ENCODE assay signal across 22 cellular contexts in the genomic region with DNA sequence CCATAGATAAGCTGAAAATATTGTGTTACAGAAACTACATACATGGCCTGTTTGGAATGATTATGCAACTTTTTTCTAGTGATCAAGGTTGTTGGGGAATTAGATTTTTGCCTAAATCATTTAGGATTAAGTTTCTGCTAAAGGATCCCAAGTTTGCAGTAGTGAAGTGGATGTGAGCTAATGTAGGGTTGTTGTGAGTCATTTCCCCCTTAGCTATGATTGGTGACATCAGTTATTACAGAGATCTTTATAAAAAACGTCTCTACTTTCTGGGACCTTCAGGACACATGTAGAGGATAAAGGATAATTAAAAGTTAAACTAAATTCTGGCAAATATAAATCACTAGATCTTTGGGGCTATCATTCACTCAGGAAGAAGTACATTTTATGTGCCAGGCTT.
A peak's percentile ranks its signal among the peaks of the same experiment; 100 is the strongest.
DNase-seq lines count a peak whose midpoint lies in the region; ATAC-seq, FAIRE-seq and TF ChIP-seq lines count a peak whose summit lies in the region.
"Had no signal": no experiment of that assay in that cellular context is flagged by ENCODE, and none has a peak within 500 bp of the region (broad histone marks: within the 10 kb centered on the region; RNA-seq: fewer than 3 reads in every experiment).

No MANE protein-coding gene starts in this region.

- TF ChIP-seq POLR2A in endothelial cell of umbilical vein (IDR thresholded peaks at IDR 0.05; ENCODE audit: low read depth, low read length), result no peak

- intact Hi-C loops in endothelial cell of umbilical vein (cut with micrococcal nuclease), result no loop called here

- CTCF ChIA-PET in endothelial cell of umbilical vein (lab: Charles Lee), result interaction anchor here (1.0 to 1.3 kb wide), 4 partner anchors 10 to 69 kb away, joined by 4 to 6 read pairs (median 5); no protein-coding TSS in a partner anchor

- H2AFZ ChIP-seq in endothelial cell of umbilical vein (ENCODE audit: low read depth, low read length) (no peak overlapping the region), osteoblast (ENCODE audit: low read length) (no peak overlapping the region)
- H2AFZ ChIP-seq: neural progenitor cell had no signal

- dilution Hi-C loops in endothelial cell of umbilical vein (cut with MboI; ENCODE audit: extremely low pct_ligation_motif_present, low sequenced_read_pairs), result no loop called here

- H3K4me2 ChIP-seq in endothelial cell of umbilical vein (ENCODE audit: insufficient read depth, low read length) (no peak overlapping the region), osteoblast (ENCODE audit: insufficient read depth, low read length) (no peak overlapping the region)

- H3K4me1 ChIP-seq in endothelial cell of umbilical vein (ENCODE audit: control insufficient read depth, extremely low read depth, insufficient read depth, low read length), result peaks cover 3% of the 10 kb centered on the region
- H3K4me1 ChIP-seq in osteoblast (ENCODE audit: insufficient read depth, low read length), result no peaks in the 10 kb centered on the region
- H3K4me1 ChIP-seq: ascending aorta, right atrium auricular region had no signal

- H3K9me3 ChIP-seq in endothelial cell of umbilical vein (replicated peaks; ENCODE audit: control insufficient read depth, insufficient read depth, low read length), result no peaks in the 10 kb centered on the region
- H3K9me3 ChIP-seq in osteoblast (ENCODE audit: low read depth, low read length), result no peaks in the 10 kb centered on the region
- H3K9me3 ChIP-seq: ascending aorta, right atrium auricular region had no signal

- DNase-seq in ELR (ENCODE audit: low read depth) (peak; percentile 58), RKO (ENCODE audit: low spot score) (peak; percentile 39), endothelial cell of umbilical vein (ENCODE audit: low read depth, low spot score) (no peak), osteoblast (ENCODE audit: insufficient read length, low spot score, missing footprints) (peak; percentile 44), mesenteric fat pad (ENCODE audit: low spot score) (no peak), NAMALWA (ENCODE audit: low spot score) (no peak)
- DNase-seq: activated CD4-positive, alpha-beta T cell treated with anti-CD3 and anti-CD28 coated beads for 36 hours; activated T-cell treated with anti-CD3 and anti-CD28 coated beads for 4 hours; Calu3; cerebellar nuclear complex; KBM-7; left cardiac atrium; NCI-H1436 treated with DMSO at 0.1 percent for 48 hours; NCI-H345; stimulated activated CD4-positive, alpha-beta T cell treated with anti-CD3 and anti-CD28 coated beads, Interleukin-4, amount 100 ng/mL, for 1 hour; trophoblast cell had no signal

- no peaks in the 10 kb centered on the region for H3K79me2 ChIP-seq in endothelial cell of umbilical vein (ENCODE audit: control insufficient read depth, insufficient read depth, low read length)
- no peaks in the 10 kb centered on the region for H3K79me2 ChIP-seq in osteoblast (ENCODE audit: insufficient read depth, low read length)

- H3K4me3 ChIP-seq in endothelial cell of umbilical vein (replicated peaks in 1 of 3; ENCODE audit: insufficient read depth in 1 of 3, low read depth in 1 of 3, low read length in 3 of 3) (no peak overlapping the region), osteoblast (ENCODE audit: insufficient read depth, low read length) (no peak overlapping the region)
- H3K4me3 ChIP-seq: ascending aorta, neural progenitor cell, right atrium auricular region had no signal

- TF ChIP-seq CTCF in endothelial cell of umbilical vein (IDR thresholded peaks at IDR 0.05; ENCODE audit: extremely low read depth in 1 of 2, insufficient read depth in 1 of 2, low read depth in 1 of 2, low read length in 2 of 2), result no peak
- no peak for TF ChIP-seq CTCF in osteoblast (IDR thresholded peaks at IDR 0.05; ENCODE audit: extremely low read depth, low read depth, low read length)

- H3K27ac ChIP-seq in endothelial cell of umbilical vein (ENCODE audit: insufficient read depth, low read depth, low read length) (no peak overlapping the region), osteoblast (ENCODE audit: low read depth, low read length) (no peak overlapping the region)
- H3K27ac ChIP-seq: ascending aorta, C4-2B, right atrium auricular region had no signal

- no peak for ATAC-seq in GM18520 (IDR thresholded peaks at IDR 0.05; ENCODE audit: unreplicated experiment)
- ATAC-seq: activated CD4-positive, alpha-beta T cell treated with anti-CD3 and anti-CD28 coated beads for 36 hours; left cardiac atrium had no signal

- FAIRE-seq in endothelial cell of umbilical vein (lab: Jason Lieb, UNC), result no peak
- FAIRE-seq: H1 had no signal

- H3K9me1 ChIP-seq in endothelial cell of umbilical vein (replicated peaks; ENCODE audit: control insufficient read depth, extremely low read depth, insufficient read depth, low read length), result no peaks in the 10 kb centered on the region

- no TSS peak for BruUV-seq in endothelial cell of umbilical vein (replicated peaks; lab: Mats Ljungman, UMichigan)

- H3K9ac ChIP-seq in endothelial cell of umbilical vein (replicated peaks; ENCODE audit: extremely low read depth, insufficient read depth, low read length), result no peak overlapping the region
- H3K9ac ChIP-seq: neural progenitor cell had no signal

- no peaks in the 10 kb centered on the region for H4K20me1 ChIP-seq in endothelial cell of umbilical vein (replicated peaks; ENCODE audit: control insufficient read depth, extremely low read depth, insufficient read depth, low read length)
- no peaks in the 10 kb centered on the region for H4K20me1 ChIP-seq in osteoblast (ENCODE audit: insufficient read depth, low read length)

- POLR2A ChIA-PET in endothelial cell of umbilical vein (lab: Charles Lee), result no interaction called here

- peaks cover 9 to 11% of the 10 kb centered on the region in 2 experiments for H3K27me3 ChIP-seq in endothelial cell of umbilical vein (ENCODE audit: control insufficient read depth in 2 of 2, insufficient read depth in 2 of 2, low read length in 2 of 2)
- H3K27me3 ChIP-seq in osteoblast (ENCODE audit: insufficient read depth, low read length), result peaks cover 7% of the 10 kb centered on the region
- H3K27me3 ChIP-seq: ascending aorta, neural progenitor cell, right atrium auricular region had no signal

- H3K36me3 ChIP-seq in endothelial cell of umbilical vein (ENCODE audit: control insufficient read depth in 2 of 2, extremely low read depth in 1 of 2, insufficient read depth in 2 of 2, low read length in 2 of 2) (no peaks in the 10 kb centered on the region), osteoblast (ENCODE audit: insufficient read depth, low read length) (no peaks in the 10 kb centered on the region)
- H3K36me3 ChIP-seq: ascending aorta, neural progenitor cell, right atrium auricular region had no signal

TF ChIP-seq in endothelial cell of umbilical vein, 7 proteins besides CTCF, POLR2A, EP300 and RAD21:
- TF ChIP-seq FOS (IDR thresholded peaks at IDR 0.05; ENCODE audit: borderline replicate concordance, insufficient read depth, low read length) (peak; percentile 59), JUN (IDR thresholded peaks at IDR 0.05; ENCODE audit: borderline replicate concordance, insufficient read depth, insufficient read length, low read depth) (no peak)

Comparison
In these comparisons a context has a peak if more than half of its experiments do, and no peak if none do; other contexts are left out.
1. DNase-seq: peak in ELR (single experiment), RKO (single experiment) and osteoblast (single experiment); none in endothelial cell of umbilical vein (single experiment), mesenteric fat pad (single experiment) and NAMALWA (single experiment).